30 cellular contexts compared by ENCODE assay signal in the genomic region with DNA sequence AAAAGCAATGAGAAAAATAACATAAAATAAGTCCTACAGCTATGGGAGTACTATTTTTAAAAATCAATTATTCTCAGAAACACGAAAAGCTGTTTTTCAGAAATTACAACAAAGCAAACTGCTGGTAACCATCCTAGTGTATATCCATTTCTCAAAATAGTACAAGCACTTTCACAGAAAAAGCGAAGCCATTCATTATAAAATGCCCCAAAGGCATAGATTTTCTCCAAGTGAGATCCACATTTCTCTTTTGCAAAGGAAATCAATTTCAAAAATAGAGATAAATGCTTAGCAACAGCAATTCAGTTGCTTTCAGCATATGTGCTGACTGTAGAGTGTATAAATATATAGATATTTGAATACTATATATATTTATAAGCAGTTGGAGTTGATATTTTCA.
"Had no signal": no experiment of that assay in that cellular context is flagged by ENCODE, and none has a peak within 500 bp of the region (broad histone marks: within the 10 kb centered on the region; RNA-seq: fewer than 3 reads in every experiment).

No MANE protein-coding gene starts in this region.

- H3K27me3 Mint-ChIP-seq: activated CD8-positive, alpha-beta T cell treated with anti-CD3 and anti-CD28 coated beads for 36 hours; activated naive CD4-positive, alpha-beta T cell treated with anti-CD3 and anti-CD28 coated beads, Interleukin-2, amount 50 U/mL, for 24 hours; activated naive CD8-positive, alpha-beta T cell treated with anti-CD3 and anti-CD28 coated beads, Interleukin-2, amount 10 ng/mL, durations not matched to agents 7 days and 5 days; activated T-helper 17 cell treated with anti-CD3 and anti-CD28 coated beads, Interleukin-2, amount 50 U/mL, for 72 hours; central memory CD8-positive, alpha-beta T cell; T-cell had no signal

- H3K4me2 ChIP-seq: KMS-11 had no signal

- ATAC-seq: activated CD8-positive, alpha-beta T cell treated with anti-CD3 and anti-CD28 coated beads for 36 hours; activated T-cell treated with anti-CD3 and anti-CD28 coated beads, Interleukin-2, amount 50 U/mL, for 72 hours; activated T-helper 17 cell treated with anti-CD3 and anti-CD28 coated beads, Interleukin-2, amount 50 U/mL, for 72 hours; T-cell had no signal

- H3K27ac ChIP-seq: ascending aorta, cardiac muscle cell, KMS-11, Peyer's patch, SJSA1, VCaP had no signal

- H3K36me3 ChIP-seq: ascending aorta, cardiac muscle cell, Peyer's patch, SJSA1 had no signal

- H3K9me3 ChIP-seq: ascending aorta, Peyer's patch, SJSA1 had no signal

- H3K4me3 Mint-ChIP-seq: activated CD8-positive, alpha-beta T cell treated with anti-CD3 and anti-CD28 coated beads for 36 hours; activated naive CD4-positive, alpha-beta T cell treated with anti-CD3 and anti-CD28 coated beads, Interleukin-2, amount 50 U/mL, for 24 hours; activated naive CD8-positive, alpha-beta T cell treated with anti-CD3 and anti-CD28 coated beads, Interleukin-2, amount 10 ng/mL, durations not matched to agents 7 days and 5 days; activated T-cell treated with anti-CD3 and anti-CD28 coated beads, Interleukin-2, amount 50 U/mL, for 72 hours; activated T-helper 17 cell treated with anti-CD3 and anti-CD28 coated beads, Interleukin-2, amount 50 U/mL, for 72 hours; central memory CD8-positive, alpha-beta T cell; T-cell had no signal

- H3K27me3 ChIP-seq: ascending aorta, cardiac muscle cell, Peyer's patch, SJSA1 had no signal

- DNase-seq: activated CD4-positive, alpha-beta T cell treated with anti-CD3 and anti-CD28 coated beads for 1 hour; activated CD4-positive, alpha-beta T cell treated with anti-CD3 and anti-CD28 coated beads for 48 hours; activated CD4-positive, CD25-positive, alpha-beta regulatory T cell; activated CD8-positive, alpha-beta T cell treated with anti-CD3 and anti-CD28 coated beads for 36 hours; activated effector memory CD4-positive, alpha-beta T cell treated with anti-CD3 and anti-CD28 coated beads, Interleukin-2, amount 50 U/mL, for 16 hours; activated naive CD4-positive, alpha-beta T cell treated with Interleukin-2 at 50 U/mL for 16 hours; activated naive CD8-positive, alpha-beta T cell treated with anti-CD3 and anti-CD28 coated beads, Interleukin-2, amount 10 ng/mL, durations not matched to agents 7 days and 5 days; activated T-cell treated with anti-CD3 and anti-CD28 coated beads, Interleukin-2, amount 50 U/mL, for 1 hour; activated T-cell treated with anti-CD3 and anti-CD28 coated beads, Interleukin-2, amount 50 U/mL, for 72 hours; amygdala; MM.1S; MV-4-11; NCI-H1092; NCI-H187 treated with DMSO at 0.1 percent for 48 hours; NCI-H345; NCI-H524 treated with DMSO at 0.1 percent for 48 hours; Peyer's patch; RPMI8226; SHP77 treated with DMSO at 0.1 percent for 48 hours; T-cell; T-helper 2 cell; T-helper 9 cell had no signal

- H3K9ac ChIP-seq: KMS-11 had no signal

- H3K36me3 Mint-ChIP-seq: activated naive CD4-positive, alpha-beta T cell treated with anti-CD3 and anti-CD28 coated beads, Interleukin-2, amount 50 U/mL, for 24 hours; activated naive CD8-positive, alpha-beta T cell treated with anti-CD3 and anti-CD28 coated beads, Interleukin-2, amount 10 ng/mL, durations not matched to agents 7 days and 5 days; T-cell had no signal

- H3K27ac Mint-ChIP-seq: activated CD8-positive, alpha-beta T cell treated with anti-CD3 and anti-CD28 coated beads for 36 hours; activated naive CD4-positive, alpha-beta T cell treated with anti-CD3 and anti-CD28 coated beads, Interleukin-2, amount 50 U/mL, for 24 hours; activated naive CD8-positive, alpha-beta T cell treated with anti-CD3 and anti-CD28 coated beads, Interleukin-2, amount 10 ng/mL, durations not matched to agents 7 days and 5 days; activated T-cell treated with anti-CD3 and anti-CD28 coated beads, Interleukin-2, amount 50 U/mL, for 72 hours; activated T-helper 17 cell treated with anti-CD3 and anti-CD28 coated beads, Interleukin-2, amount 50 U/mL, for 72 hours; T-cell had no signal

- H3K4me3 ChIP-seq: ascending aorta, cardiac muscle cell, Peyer's patch, SJSA1 had no signal

- H3K4me1 Mint-ChIP-seq: activated naive CD4-positive, alpha-beta T cell treated with anti-CD3 and anti-CD28 coated beads, Interleukin-2, amount 50 U/mL, for 24 hours; activated naive CD8-positive, alpha-beta T cell treated with anti-CD3 and anti-CD28 coated beads, Interleukin-2, amount 10 ng/mL, durations not matched to agents 7 days and 5 days; activated T-helper 17 cell treated with anti-CD3 and anti-CD28 coated beads, Interleukin-2, amount 50 U/mL, for 72 hours; central memory CD8-positive, alpha-beta T cell; T-cell had no signal

- H3K4me1 ChIP-seq: ascending aorta, Peyer's patch, SJSA1 had no signal
